ENCODE assay signal across 1 cellular context in the genomic region with DNA sequence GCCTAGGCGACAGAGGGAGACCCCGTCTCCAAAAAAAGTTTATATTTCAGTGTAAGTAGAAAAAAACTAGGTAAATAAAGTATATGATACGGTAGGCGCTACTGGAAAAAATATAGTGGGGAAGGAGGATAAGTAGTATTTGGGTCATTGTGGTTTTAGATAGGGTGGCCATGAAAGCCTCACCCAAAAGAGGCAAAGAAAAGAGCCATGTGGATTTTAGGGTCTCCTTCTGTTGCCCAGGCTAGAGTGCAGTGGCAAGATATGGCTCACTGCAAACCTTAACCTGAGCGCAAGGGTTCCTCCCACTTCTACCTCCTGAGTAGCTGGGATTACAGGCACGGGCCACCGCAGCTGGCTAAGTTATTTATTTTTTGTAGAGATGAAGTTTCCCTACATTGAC.
TF ChIP-seq lines count a peak whose summit lies in the region.

No MANE protein-coding gene starts in this region.

TF ChIP-seq in K562, 482 proteins besides CTCF, POLR2A, EP300 and RAD21 (continues in another document):
- no peak for TF ChIP-seq RBM39 (optimal IDR thresholded peaks at IDR 0.05; ENCODE audit: low read depth, low read length)
- TF ChIP-seq SMARCA4 (IDR thresholded peaks at IDR 0.05): peak; percentile 20; the same call in 1 of the 2 replicates
- TF ChIP-seq, protein P1, sequence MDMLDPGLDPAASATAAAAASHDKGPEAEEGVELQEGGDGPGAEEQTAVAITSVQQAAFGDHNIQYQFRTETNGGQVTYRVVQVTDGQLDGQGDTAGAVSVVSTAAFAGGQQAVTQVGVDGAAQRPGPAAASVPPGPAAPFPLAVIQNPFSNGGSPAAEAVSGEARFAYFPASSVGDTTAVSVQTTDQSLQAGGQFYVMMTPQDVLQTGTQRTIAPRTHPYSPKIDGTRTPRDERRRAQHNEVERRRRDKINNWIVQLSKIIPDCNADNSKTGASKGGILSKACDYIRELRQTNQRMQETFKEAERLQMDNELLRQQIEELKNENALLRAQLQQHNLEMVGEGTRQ (CRISPR knock-in tag; IDR thresholded peaks at IDR 0.05): no peak
- no peak for TF ChIP-seq ESRRA (IDR thresholded peaks at IDR 0.05; ENCODE audit: borderline replicate concordance, low read depth)
- TF ChIP-seq, protein P2, sequence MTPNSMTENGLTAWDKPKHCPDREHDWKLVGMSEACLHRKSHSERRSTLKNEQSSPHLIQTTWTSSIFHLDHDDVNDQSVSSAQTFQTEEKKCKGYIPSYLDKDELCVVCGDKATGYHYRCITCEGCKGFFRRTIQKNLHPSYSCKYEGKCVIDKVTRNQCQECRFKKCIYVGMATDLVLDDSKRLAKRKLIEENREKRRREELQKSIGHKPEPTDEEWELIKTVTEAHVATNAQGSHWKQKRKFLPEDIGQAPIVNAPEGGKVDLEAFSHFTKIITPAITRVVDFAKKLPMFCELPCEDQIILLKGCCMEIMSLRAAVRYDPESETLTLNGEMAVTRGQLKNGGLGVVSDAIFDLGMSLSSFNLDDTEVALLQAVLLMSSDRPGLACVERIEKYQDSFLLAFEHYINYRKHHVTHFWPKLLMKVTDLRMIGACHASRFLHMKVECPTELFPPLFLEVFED (CRISPR knock-in tag; conservative IDR thresholded peaks at IDR 0.05): no peak
- TF ChIP-seq NR2C1 (IDR thresholded peaks at IDR 0.05): no peak
- no peak for TF ChIP-seq NR2C1 (tag; IDR thresholded peaks at IDR 0.05)
- no peak for TF ChIP-seq TOE1 (IDR thresholded peaks at IDR 0.05; ENCODE audit: borderline replicate concordance)
- no peak for TF ChIP-seq TOE1 (CRISPR knock-in tag; IDR thresholded peaks at IDR 0.05; ENCODE audit: borderline replicate concordance, low read depth)
- TF ChIP-seq RHOXF2B (CRISPR knock-in tag; conservative IDR thresholded peaks at IDR 0.05): no peak
- TF ChIP-seq PHTF2 (CRISPR knock-in tag; IDR thresholded peaks at IDR 0.05): no peak
- TF ChIP-seq TCF7L2 (IDR thresholded peaks at IDR 0.05; ENCODE audit: low read depth, low read length): no peak
- TF ChIP-seq CBX1 (IDR thresholded peaks at IDR 0.05; ENCODE audit: low read depth): no peak
- TF ChIP-seq MAFF (IDR thresholded peaks at IDR 0.05; ENCODE audit: low read length): no peak
- TF ChIP-seq GABPA (tag; conservative IDR thresholded peaks at IDR 0.05; ENCODE audit: low read depth): no peak
- TF ChIP-seq, protein P3, sequence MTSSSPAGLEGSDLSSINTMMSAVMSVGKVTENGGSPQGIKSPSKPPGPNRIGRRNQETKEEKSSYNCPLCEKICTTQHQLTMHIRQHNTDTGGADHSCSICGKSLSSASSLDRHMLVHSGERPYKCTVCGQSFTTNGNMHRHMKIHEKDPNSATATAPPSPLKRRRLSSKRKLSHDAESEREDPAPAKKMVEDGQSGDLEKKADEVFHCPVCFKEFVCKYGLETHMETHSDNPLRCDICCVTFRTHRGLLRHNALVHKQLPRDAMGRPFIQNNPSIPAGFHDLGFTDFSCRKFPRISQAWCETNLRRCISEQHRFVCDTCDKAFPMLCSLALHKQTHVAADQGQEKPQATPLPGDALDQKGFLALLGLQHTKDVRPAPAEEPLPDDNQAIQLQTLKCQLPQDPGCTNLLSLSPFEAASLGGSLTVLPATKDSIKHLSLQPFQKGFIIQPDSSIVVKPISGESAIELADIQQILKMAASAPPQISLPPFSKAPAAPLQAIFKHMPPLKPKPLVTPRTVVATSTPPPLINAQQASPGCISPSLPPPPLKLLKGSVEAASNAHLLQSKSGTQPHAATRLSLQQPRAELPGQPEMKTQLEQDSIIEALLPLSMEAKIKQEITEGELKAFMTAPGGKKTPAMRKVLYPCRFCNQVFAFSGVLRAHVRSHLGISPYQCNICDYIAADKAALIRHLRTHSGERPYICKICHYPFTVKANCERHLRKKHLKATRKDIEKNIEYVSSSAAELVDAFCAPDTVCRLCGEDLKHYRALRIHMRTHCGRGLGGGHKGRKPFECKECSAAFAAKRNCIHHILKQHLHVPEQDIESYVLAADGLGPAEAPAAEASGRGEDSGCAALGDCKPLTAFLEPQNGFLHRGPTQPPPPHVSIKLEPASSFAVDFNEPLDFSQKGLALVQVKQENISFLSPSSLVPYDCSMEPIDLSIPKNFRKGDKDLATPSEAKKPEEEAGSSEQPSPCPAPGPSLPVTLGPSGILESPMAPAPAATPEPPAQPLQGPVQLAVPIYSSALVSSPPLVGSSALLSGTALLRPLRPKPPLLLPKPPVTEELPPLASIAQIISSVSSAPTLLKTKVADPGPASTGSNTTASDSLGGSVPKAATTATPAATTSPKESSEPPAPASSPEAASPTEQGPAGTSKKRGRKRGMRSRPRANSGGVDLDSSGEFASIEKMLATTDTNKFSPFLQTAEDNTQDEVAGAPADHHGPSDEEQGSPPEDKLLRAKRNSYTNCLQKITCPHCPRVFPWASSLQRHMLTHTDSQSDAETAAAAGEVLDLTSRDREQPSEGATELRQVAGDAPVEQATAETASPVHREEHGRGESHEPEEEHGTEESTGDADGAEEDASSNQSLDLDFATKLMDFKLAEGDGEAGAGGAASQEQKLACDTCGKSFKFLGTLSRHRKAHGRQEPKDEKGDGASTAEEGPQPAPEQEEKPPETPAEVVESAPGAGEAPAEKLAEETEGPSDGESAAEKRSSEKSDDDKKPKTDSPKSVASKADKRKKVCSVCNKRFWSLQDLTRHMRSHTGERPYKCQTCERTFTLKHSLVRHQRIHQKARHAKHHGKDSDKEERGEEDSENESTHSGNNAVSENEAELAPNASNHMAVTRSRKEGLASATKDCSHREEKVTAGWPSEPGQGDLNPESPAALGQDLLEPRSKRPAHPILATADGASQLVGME (CRISPR knock-in tag; IDR thresholded peaks at IDR 0.05): no peak
- TF ChIP-seq, protein P4, sequence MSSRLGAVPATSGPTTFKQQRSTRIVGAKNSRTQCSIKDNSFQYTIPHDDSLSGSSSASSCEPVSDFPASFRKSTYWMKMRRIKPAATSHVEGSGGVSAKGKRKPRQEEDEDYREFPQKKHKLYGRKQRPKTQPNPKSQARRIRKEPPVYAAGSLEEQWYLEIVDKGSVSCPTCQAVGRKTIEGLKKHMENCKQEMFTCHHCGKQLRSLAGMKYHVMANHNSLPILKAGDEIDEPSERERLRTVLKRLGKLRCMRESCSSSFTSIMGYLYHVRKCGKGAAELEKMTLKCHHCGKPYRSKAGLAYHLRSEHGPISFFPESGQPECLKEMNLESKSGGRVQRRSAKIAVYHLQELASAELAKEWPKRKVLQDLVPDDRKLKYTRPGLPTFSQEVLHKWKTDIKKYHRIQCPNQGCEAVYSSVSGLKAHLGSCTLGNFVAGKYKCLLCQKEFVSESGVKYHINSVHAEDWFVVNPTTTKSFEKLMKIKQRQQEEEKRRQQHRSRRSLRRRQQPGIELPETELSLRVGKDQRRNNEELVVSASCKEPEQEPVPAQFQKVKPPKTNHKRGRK (tag; IDR thresholded peaks at IDR 0.05): no peak
- TF ChIP-seq HDAC1 (IDR thresholded peaks at IDR 0.05): 0 out of 4 replicates have a peak, but pooled peaks of 1 of the 2 experiments have one; percentile 37
- no peak for TF ChIP-seq KLF6 (CRISPR knock-in tag; IDR thresholded peaks at IDR 0.05; ENCODE audit: borderline replicate concordance)
- no peak for TF ChIP-seq ZNF165 (CRISPR knock-in tag; IDR thresholded peaks at IDR 0.05; ENCODE audit: borderline replicate concordance)
- TF ChIP-seq, protein P5, sequence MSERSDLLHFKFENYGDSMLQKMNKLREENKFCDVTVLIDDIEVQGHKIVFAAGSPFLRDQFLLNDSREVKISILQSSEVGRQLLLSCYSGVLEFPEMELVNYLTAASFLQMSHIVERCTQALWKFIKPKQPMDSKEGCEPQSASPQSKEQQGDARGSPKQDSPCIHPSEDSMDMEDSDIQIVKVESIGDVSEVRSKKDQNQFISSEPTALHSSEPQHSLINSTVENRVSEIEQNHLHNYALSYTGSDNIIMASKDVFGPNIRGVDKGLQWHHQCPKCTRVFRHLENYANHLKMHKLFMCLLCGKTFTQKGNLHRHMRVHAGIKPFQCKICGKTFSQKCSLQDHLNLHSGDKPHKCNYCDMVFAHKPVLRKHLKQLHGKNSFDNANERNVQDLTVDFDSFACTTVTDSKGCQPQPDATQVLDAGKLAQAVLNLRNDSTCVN (CRISPR knock-in tag; IDR thresholded peaks at IDR 0.05): no peak
- no peak for TF ChIP-seq ZNF586 (CRISPR knock-in tag; conservative IDR thresholded peaks at IDR 0.05)
- no peak for TF ChIP-seq ZNF79 (CRISPR knock-in tag; IDR thresholded peaks at IDR 0.05; ENCODE audit: low read depth)
- TF ChIP-seq, protein P6, sequence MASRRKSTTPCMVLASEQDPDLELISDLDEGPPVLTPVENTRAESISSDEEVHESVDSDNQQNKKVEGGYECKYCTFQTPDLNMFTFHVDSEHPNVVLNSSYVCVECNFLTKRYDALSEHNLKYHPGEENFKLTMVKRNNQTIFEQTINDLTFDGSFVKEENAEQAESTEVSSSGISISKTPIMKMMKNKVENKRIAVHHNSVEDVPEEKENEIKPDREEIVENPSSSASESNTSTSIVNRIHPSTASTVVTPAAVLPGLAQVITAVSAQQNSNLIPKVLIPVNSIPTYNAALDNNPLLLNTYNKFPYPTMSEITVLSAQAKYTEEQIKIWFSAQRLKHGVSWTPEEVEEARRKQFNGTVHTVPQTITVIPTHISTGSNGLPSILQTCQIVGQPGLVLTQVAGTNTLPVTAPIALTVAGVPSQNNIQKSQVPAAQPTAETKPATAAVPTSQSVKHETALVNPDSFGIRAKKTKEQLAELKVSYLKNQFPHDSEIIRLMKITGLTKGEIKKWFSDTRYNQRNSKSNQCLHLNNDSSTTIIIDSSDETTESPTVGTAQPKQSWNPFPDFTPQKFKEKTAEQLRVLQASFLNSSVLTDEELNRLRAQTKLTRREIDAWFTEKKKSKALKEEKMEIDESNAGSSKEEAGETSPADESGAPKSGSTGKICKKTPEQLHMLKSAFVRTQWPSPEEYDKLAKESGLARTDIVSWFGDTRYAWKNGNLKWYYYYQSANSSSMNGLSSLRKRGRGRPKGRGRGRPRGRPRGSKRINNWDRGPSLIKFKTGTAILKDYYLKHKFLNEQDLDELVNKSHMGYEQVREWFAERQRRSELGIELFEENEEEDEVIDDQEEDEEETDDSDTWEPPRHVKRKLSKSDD (conservative IDR thresholded peaks at IDR 0.05; ENCODE audit: low read length): no peak
- TF ChIP-seq RAD51 (IDR thresholded peaks at IDR 0.05; ENCODE audit: borderline replicate concordance, low read depth): no peak
- TF ChIP-seq NUFIP1 (IDR thresholded peaks at IDR 0.05; ENCODE audit: partially characterized antibody): no peak
- TF ChIP-seq LEF1 (IDR thresholded peaks at IDR 0.05): no peak
- TF ChIP-seq, protein P7, sequence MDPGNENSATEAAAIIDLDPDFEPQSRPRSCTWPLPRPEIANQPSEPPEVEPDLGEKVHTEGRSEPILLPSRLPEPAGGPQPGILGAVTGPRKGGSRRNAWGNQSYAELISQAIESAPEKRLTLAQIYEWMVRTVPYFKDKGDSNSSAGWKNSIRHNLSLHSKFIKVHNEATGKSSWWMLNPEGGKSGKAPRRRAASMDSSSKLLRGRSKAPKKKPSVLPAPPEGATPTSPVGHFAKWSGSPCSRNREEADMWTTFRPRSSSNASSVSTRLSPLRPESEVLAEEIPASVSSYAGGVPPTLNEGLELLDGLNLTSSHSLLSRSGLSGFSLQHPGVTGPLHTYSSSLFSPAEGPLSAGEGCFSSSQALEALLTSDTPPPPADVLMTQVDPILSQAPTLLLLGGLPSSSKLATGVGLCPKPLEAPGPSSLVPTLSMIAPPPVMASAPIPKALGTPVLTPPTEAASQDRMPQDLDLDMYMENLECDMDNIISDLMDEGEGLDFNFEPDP (CRISPR knock-in tag; IDR thresholded peaks at IDR 0.05): no peak
- TF ChIP-seq CCNT2 (IDR thresholded peaks at IDR 0.05; ENCODE audit: borderline replicate concordance, extremely low read depth, insufficient read length, low read depth, low read length): no peak
- TF ChIP-seq, protein P8, sequence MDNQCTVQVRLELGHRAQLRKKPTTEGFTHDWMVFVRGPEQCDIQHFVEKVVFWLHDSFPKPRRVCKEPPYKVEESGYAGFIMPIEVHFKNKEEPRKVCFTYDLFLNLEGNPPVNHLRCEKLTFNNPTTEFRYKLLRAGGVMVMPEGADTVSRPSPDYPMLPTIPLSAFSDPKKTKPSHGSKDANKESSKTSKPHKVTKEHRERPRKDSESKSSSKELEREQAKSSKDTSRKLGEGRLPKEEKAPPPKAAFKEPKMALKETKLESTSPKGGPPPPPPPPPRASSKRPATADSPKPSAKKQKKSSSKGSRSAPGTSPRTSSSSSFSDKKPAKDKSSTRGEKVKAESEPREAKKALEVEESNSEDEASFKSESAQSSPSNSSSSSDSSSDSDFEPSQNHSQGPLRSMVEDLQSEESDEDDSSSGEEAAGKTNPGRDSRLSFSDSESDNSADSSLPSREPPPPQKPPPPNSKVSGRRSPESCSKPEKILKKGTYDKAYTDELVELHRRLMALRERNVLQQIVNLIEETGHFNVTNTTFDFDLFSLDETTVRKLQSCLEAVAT (IDR thresholded peaks at IDR 0.05): peak in 1 of 2 experiments; percentile 44; a peak in 1 of 4 replicates
- TF ChIP-seq, protein P9, sequence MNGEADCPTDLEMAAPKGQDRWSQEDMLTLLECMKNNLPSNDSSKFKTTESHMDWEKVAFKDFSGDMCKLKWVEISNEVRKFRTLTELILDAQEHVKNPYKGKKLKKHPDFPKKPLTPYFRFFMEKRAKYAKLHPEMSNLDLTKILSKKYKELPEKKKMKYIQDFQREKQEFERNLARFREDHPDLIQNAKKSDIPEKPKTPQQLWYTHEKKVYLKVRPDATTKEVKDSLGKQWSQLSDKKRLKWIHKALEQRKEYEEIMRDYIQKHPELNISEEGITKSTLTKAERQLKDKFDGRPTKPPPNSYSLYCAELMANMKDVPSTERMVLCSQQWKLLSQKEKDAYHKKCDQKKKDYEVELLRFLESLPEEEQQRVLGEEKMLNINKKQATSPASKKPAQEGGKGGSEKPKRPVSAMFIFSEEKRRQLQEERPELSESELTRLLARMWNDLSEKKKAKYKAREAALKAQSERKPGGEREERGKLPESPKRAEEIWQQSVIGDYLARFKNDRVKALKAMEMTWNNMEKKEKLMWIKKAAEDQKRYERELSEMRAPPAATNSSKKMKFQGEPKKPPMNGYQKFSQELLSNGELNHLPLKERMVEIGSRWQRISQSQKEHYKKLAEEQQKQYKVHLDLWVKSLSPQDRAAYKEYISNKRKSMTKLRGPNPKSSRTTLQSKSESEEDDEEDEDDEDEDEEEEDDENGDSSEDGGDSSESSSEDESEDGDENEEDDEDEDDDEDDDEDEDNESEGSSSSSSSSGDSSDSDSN (IDR thresholded peaks at IDR 0.05; ENCODE audit: borderline replicate concordance in 1 of 2, low read depth in 2 of 2, low read length in 2 of 2): no peak
- TF ChIP-seq, protein P10, sequence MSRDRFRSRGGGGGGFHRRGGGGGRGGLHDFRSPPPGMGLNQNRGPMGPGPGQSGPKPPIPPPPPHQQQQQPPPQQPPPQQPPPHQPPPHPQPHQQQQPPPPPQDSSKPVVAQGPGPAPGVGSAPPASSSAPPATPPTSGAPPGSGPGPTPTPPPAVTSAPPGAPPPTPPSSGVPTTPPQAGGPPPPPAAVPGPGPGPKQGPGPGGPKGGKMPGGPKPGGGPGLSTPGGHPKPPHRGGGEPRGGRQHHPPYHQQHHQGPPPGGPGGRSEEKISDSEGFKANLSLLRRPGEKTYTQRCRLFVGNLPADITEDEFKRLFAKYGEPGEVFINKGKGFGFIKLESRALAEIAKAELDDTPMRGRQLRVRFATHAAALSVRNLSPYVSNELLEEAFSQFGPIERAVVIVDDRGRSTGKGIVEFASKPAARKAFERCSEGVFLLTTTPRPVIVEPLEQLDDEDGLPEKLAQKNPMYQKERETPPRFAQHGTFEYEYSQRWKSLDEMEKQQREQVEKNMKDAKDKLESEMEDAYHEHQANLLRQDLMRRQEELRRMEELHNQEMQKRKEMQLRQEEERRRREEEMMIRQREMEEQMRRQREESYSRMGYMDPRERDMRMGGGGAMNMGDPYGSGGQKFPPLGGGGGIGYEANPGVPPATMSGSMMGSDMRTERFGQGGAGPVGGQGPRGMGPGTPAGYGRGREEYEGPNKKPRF (IDR thresholded peaks at IDR 0.05; ENCODE audit: low read depth, low read length): no peak
- TF ChIP-seq RFX7 (CRISPR knock-in tag; IDR thresholded peaks at IDR 0.05): no peak
- no peak for TF ChIP-seq HDAC6 (IDR thresholded peaks at IDR 0.05; ENCODE audit: low read depth, low read length)
- TF ChIP-seq CC2D1A (IDR thresholded peaks at IDR 0.05): 0 out of 2 replicates have a peak, but pooled peaks have one; percentile 21
